ENCODE assay signal across 9 cellular contexts in genomic region chr13:84896128-84896527, GRCh38.
A peak's percentile ranks its signal among the peaks of the same experiment; 100 is the strongest.
DNase-seq lines count a peak whose midpoint lies in the region; ATAC-seq and TF ChIP-seq lines count a peak whose summit lies in the region.
"Had no signal": no experiment of that assay in that cellular context is flagged by ENCODE, and none has a peak within 500 bp of the region (broad histone marks: within the 10 kb centered on the region; RNA-seq: fewer than 3 reads in every experiment).

No MANE protein-coding gene starts in this region.

- WGBS in adrenal gland, 4 donors = 7 to 9% (median 8%) methylated on average over 9 of the region's 9 CpGs

- H3K4me1 ChIP-seq in right atrium auricular region (no peaks in the 10 kb centered on the region), adrenal gland (replicated peaks in 1 of 2) (no peaks in the 10 kb centered on the region)

- intact Hi-C loops in left cardiac atrium (cut with DNase I) = no loop called here
- intact Hi-C loops in adrenal gland (cut with DNase I) = loop anchor here in 1 of 2 donors (5.0 kb wide), 1 partner anchor 906 kb away; no protein-coding TSS in a partner anchor

- ATAC-seq in left cardiac atrium (no peak), HG02759 (IDR thresholded peaks at IDR 0.05; ENCODE audit: unreplicated experiment) (peak; percentile 70), HG02884 (IDR thresholded peaks at IDR 0.05; ENCODE audit: unreplicated experiment) (no peak)
- ATAC-seq: effector memory CD8-positive, alpha-beta T cell had no signal

- H3K36me3 ChIP-seq in right atrium auricular region = no peaks in the 10 kb centered on the region
- no peaks in the 10 kb centered on the region for H3K36me3 ChIP-seq in adrenal gland (replicated peaks in 1 of 2)

- H3K9me3 ChIP-seq in right atrium auricular region (no peaks in the 10 kb centered on the region), adrenal gland (replicated peaks in 1 of 3) (no peaks in the 10 kb centered on the region)

- H3K27me3 ChIP-seq in right atrium auricular region (no peaks in the 10 kb centered on the region), adrenal gland (no peaks in the 10 kb centered on the region)

- no peak for TF ChIP-seq POLR2A in adrenal gland (IDR thresholded peaks at IDR 0.05)

- DNase-seq in right atrium auricular region (ENCODE audit: low spot score) (no peak), left cardiac atrium (no peak), NCI-H345 treated with DMSO at 0.1 percent for 48 hours (lab: John Stamatoyannopoulos, UW; ENCODE audit: unreplicated experiment) (peak; percentile 20), adrenal gland (peak in 5 of 7 donors; percentile 25 to 45 (median 27)), iPS-NIHi7 (ENCODE audit: extremely low spot score) (peak; percentile 18)
- peak; percentile 3 for DNase-seq in stimulated activated CD8-positive, alpha-beta memory T cell treated with anti-CD3 and anti-CD28 coated beads, Interleukin-12 subunit alpha, Interleukin-12 subunit beta, amount 100 ng/mL, for 1 hour (ENCODE audit: low read depth)

- TF ChIP-seq CTCF in right atrium auricular region (IDR thresholded peaks at IDR 0.05) (peak; percentile 39 to 68), adrenal gland (IDR thresholded peaks at IDR 0.05) (peak; percentile 43 to 70 (median 61))

- H3K4me3 ChIP-seq in right atrium auricular region (no peak overlapping the region), adrenal gland (no peak overlapping the region)

- H3K27ac ChIP-seq in right atrium auricular region (no peak overlapping the region), adrenal gland (no peak overlapping the region)

Comparison
In these comparisons a context has a peak if more than half of its experiments do, and no peak if none do; other contexts are left out.
1. DNase-seq: peak in NCI-H345 treated with DMSO at 0.1 percent for 48 hours (single experiment), adrenal gland (5 of 7), iPS-NIHi7 (single experiment) and stimulated activated CD8-positive, alpha-beta memory T cell treated with anti-CD3 and anti-CD28 coated beads, Interleukin-12 subunit alpha, Interleukin-12 subunit beta, amount 100 ng/mL, for 1 hour (single experiment); none in right atrium auricular region (single experiment) and left cardiac atrium (single experiment).